14 cellular contexts compared by ENCODE assay signal in the genomic region with DNA sequence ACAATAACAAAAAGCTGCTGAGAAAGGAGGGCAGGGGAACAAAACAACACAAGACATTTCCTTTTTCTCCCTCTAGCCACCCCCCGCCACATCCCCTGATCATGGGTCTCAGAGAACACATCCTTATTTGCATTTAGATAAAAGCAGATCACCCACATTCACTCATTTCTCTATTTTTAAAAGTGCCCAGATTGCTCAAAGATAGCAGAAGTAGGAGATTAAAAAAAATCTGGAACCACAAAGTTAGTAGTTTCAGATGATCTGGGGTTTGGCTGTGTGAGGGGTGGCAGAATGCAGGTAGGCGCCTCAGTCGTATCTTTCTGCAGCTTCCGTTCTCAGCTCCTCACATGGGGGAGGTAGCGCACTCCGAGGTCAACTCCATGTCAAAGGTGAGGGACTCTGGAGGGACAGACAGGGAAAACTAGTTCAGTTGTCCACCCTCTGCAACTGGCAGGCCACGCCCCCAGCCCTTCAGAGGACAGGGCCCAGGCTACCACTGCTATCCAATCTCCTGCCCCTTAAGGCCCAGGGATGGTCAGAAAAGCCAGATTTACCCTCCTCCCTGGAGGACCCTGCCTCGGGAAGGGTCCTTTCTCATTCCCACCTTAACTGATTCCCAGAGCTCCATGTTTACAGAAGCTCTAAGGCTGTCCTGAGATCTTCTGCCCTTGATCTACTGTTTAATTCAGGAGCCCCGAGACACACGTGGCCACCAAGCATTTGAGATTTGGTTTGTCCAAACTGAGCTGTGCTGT. TPM values are rescaled to one million over a fixed set of nuclear protein-coding genes. Genes with fewer than 3 reads are reported as not detected.
DNase-seq lines count a peak whose midpoint lies in the region; ATAC-seq, FAIRE-seq and TF ChIP-seq lines count a peak whose summit lies in the region.
"Had no signal": no experiment of that assay in that cellular context is flagged by ENCODE, and none has a peak within 500 bp of the region (broad histone marks: within the 10 kb centered on the region; RNA-seq: fewer than 3 reads in every experiment).

No MANE protein-coding gene starts in this region.

- peak in 1 of 2 experiments; percentile 13; a peak in 1 of 4 replicates for TF ChIP-seq RAD21 in K562 (CRISPR knock-in tag; conservative IDR thresholded peaks at IDR 0.05 in 1 of 2, IDR thresholded peaks at IDR 0.05 in 1 of 2)

- H3K27ac ChIP-seq in K562 (ENCODE audit: extremely low read depth, low read depth, low read length), result peak overlapping the region; percentile 100
- peak overlapping the region in 5 of 59 donors; percentile 29 to 46 (median 33) for H3K27ac ChIP-seq in dorsolateral prefrontal cortex
- H3K27ac ChIP-seq in ascending aorta, result no peak overlapping the region
- H3K27ac ChIP-seq: C4-2B, parathyroid adenoma had no signal

- H3K4me1 ChIP-seq in K562 (replicated peaks in 1 of 2; ENCODE audit: control insufficient read depth in 2 of 2, insufficient read depth in 2 of 2, low read length in 2 of 2) (peaks cover 88 to 90% of the 10 kb centered on the region in 2 experiments), ascending aorta (peaks cover 0 to 17% of the 10 kb centered on the region in 2 donors)
- H3K4me1 ChIP-seq: parathyroid adenoma had no signal

- ATAC-seq in K562, result peak; percentile 16
- ATAC-seq: left ventricle myocardium superior had no signal

- H3K27me3 ChIP-seq in K562 (ENCODE audit: control insufficient read depth in 2 of 2, insufficient read depth in 2 of 2, low read length in 2 of 2) (no peaks in the 10 kb centered on the region), dorsolateral prefrontal cortex (no peaks in the 10 kb centered on the region), ascending aorta (no peaks in the 10 kb centered on the region)

- no peak overlapping the region for H3K4me3 ChIP-seq in K562
- H3K4me3 ChIP-seq in dorsolateral prefrontal cortex, result no peak overlapping the region
- no peak overlapping the region for H3K4me3 ChIP-seq in ascending aorta

- H4K20me1 ChIP-seq in K562 (replicated peaks; ENCODE audit: control insufficient read depth, insufficient read depth, low read length), result no peaks in the 10 kb centered on the region

- intact Hi-C loops in K562 (cut with micrococcal nuclease) (loop anchor here (5.0 to 10.0 kb wide), 2 partner anchors 91 to 293 kb away; a partner anchor contains a TSS), dorsolateral prefrontal cortex (cut with DNase I) (no loop called here), ascending aorta (cut with DNase I) (no loop called here)

- no TSS peak for BruUV-seq in K562 (replicated peaks; lab: Mats Ljungman, UMichigan)

- H3K9ac ChIP-seq in K562 (ENCODE audit: insufficient read depth in 1 of 2, low read depth in 2 of 2, low read length in 2 of 2), result peak overlapping the region; percentile 39 to 100
- H3K9ac ChIP-seq: parathyroid adenoma had no signal

- H3K9me3 ChIP-seq in K562 (replicated peaks; ENCODE audit: control insufficient read depth, insufficient read depth, low read depth, low read length) (no peaks in the 10 kb centered on the region), ascending aorta (no peaks in the 10 kb centered on the region)

- TF ChIP-seq CTCF in K562 (IDR thresholded peaks at IDR 0.05 in 2 of 3, conservative IDR thresholded peaks at IDR 0.05 in 1 of 3; ENCODE audit: insufficient read depth in 2 of 3, low read depth in 1 of 3, low read length in 3 of 3) (no peak), dorsolateral prefrontal cortex (IDR thresholded peaks at IDR 0.05 in 54 of 56, conservative IDR thresholded peaks at IDR 0.05 in 2 of 56; ENCODE audit: low read depth in 1 of 56, partially characterized antibody in 56 of 56) (no peak), ascending aorta (IDR thresholded peaks at IDR 0.05) (no peak)

- in situ Hi-C loops in K562 (cut with MboI), result no loop called here

- TF ChIP-seq EP300 in K562 (IDR thresholded peaks at IDR 0.05; ENCODE audit: low read length), result peak; percentile 90

- TF ChIP-seq POLR2A in K562 (conservative IDR thresholded peaks at IDR 0.05), result peak; percentile 50

- CTCF ChIA-PET in K562 (lab: Yijun Ruan, JAX; ENCODE audit: low intra/inter-chr PET ratio), result no interaction called here

- peak overlapping the region; percentile 69 for H3K4me2 ChIP-seq in K562 (ENCODE audit: insufficient read depth, low read length)

- FAIRE-seq in K562 (lab: Jason Lieb, UNC), result peak; percentile 88

- no peaks in the 10 kb centered on the region for H3K9me1 ChIP-seq in K562 (ENCODE audit: control insufficient read depth, insufficient read depth, low read length)

- POLR2A ChIA-PET in K562 (lab: Yijun Ruan, JAX), result interaction anchor here (0.7 to 2.4 kb wide), 9 partner anchors 14 to 212 kb away, joined by 3 to 8 read pairs (median 3); no protein-coding TSS in a partner anchor

- no peak overlapping the region for H2AFZ ChIP-seq in K562 (ENCODE audit: low read depth, low read length)
- H2AFZ ChIP-seq: parathyroid adenoma had no signal

- peaks cover 67% of the 10 kb centered on the region for H3K79me2 ChIP-seq in K562 (ENCODE audit: control insufficient read depth, insufficient read depth, low read length)
- H3K79me2 ChIP-seq: parathyroid adenoma had no signal

- peak; percentile 24 to 67 (median 51) for DNase-seq in stimulated activated naive CD4-positive, alpha-beta T cell (lab: John Stamatoyannopoulos, UW)
- DNase-seq in stimulated activated naive CD4-positive, alpha-beta T cell treated with Interleukin-2 at 50 U/mL for 16 hours (lab: John Stamatoyannopoulos, UW), result no peak
- DNase-seq in NAMALWA (ENCODE audit: low spot score) (peak; percentile 45), K562 (ENCODE audit: extremely low read depth in 1 of 4, low spot score in 3 of 4) (peak; percentile 74 to 96 (median 78)), GM03348 (ENCODE audit: low spot score) (no peak), dorsolateral prefrontal cortex (no peak), SIG-M5 treated with dmso at 0.1 percent for 504 hours (lab: John Stamatoyannopoulos, UW; ENCODE audit: unreplicated experiment) (no peak), ascending aorta (ENCODE audit: low spot score in 2 of 2) (no peak)
- DNase-seq: cortex of kidney; foreskin melanocyte; left ventricle myocardium superior; stimulated activated CD4-positive, alpha-beta T cell treated with anti-CD3 and anti-CD28 coated beads, Interleukin-4, amount 100 ng/mL, for 1 hour had no signal

- 10% methylated on average over 10 of the region's 10 CpGs for WGBS in K562 (ENCODE audit: insufficient coverage, low coverage, missing lambda C conversion rate)

- H3K36me3 ChIP-seq in K562 (ENCODE audit: control insufficient read depth, insufficient read depth, low read length) (peaks cover 74% of the 10 kb centered on the region), ascending aorta (peaks cover 49 to 88% of the 10 kb centered on the region in 2 donors)

RNA-seq across cellular contexts. Expression of a gene that starts 27.3 kb away (rescaled TPM):
- 251 and 757 TPM in 2 replicates for total RNA-seq in K562 (2011; cell fraction: chromatin; rRNA removed; ENCODE audit: low replicate concordance)
- 428 and 505 TPM in 2 replicates for total RNA-seq in K562 (2011; cell fraction: nucleolus; rRNA removed)
- total RNA-seq in K562 (2011; cell fraction: nucleoplasm; rRNA removed), result 262 and 311 TPM in 2 replicates
- total RNA-seq in K562 (2014; rRNA removed) (391 and 467 TPM in 2 replicates), K562 (2014; rRNA removed; fragmentation: Illumina TruSeq; extraction: Trizol) (156 and 174 TPM in 2 replicates), K562 (2015; rRNA removed; fragmentation: Illumina TruSeq; extraction: Trizol) (177 and 195 TPM in 2 replicates), K562 (2021) (377 and 414 TPM in 2 replicates), dorsolateral prefrontal cortex (10 to 100 TPM in 71 of 120 experiments, 1 to 10 TPM in 49; 4.4 to 25.7 (median 10.8) TPM), ascending aorta (105 TPM)
- polyA plus RNA-seq in K562 (2011; rRNA removed) (131 and 196 TPM in 2 replicates), K562 (2014; fragmentation: Illumina TruSeq; extraction: Trizol) (379 and 415 TPM in 2 replicates), K562 (2014; fragmentation: Nextera tagmentation; extraction: Ambion mirVana) (10 to 100 TPM; 79.9 to 81.8 TPM), K562 (2014; rRNA removed) (239 and 248 TPM in 2 replicates)
- polyA plus RNA-seq in K562 (2011; cell fraction: cytosol; rRNA removed), result 76.7 and 247 TPM in 2 replicates
- polyA plus RNA-seq in K562 (2011; cell fraction: nucleus; rRNA removed), result 268 and 853 TPM in 2 replicates
- polyA plus RNA-seq in K562 (2012), result 303 and 408 TPM in 2 replicates
- 114 and 250 TPM in 2 replicates for polyA minus RNA-seq in K562 (2011; rRNA and poly(A)+ RNA removed)
- 124 and 299 TPM in 2 replicates for polyA minus RNA-seq in K562 (2011; cell fraction: cytosol; rRNA and poly(A)+ RNA removed)
- polyA minus RNA-seq in K562 (2011; cell fraction: nucleus; rRNA and poly(A)+ RNA removed), result 105 and 217 TPM in 2 replicates

RNA-seq across cellular contexts. Expression of a gene that starts 39.4 kb away (rescaled TPM):
- total RNA-seq in K562 (2011; cell fraction: chromatin; rRNA removed; ENCODE audit: low replicate concordance), result 425 and 510 TPM in 2 replicates
- 258 and 266 TPM in 2 replicates for total RNA-seq in K562 (2011; cell fraction: nucleolus; rRNA removed)
- 265 and 278 TPM in 2 replicates for total RNA-seq in K562 (2011; cell fraction: nucleoplasm; rRNA removed)
- total RNA-seq in K562 (2014; rRNA removed) (92.4 and 113 TPM in 2 replicates), K562 (2014; rRNA removed; fragmentation: Illumina TruSeq; extraction: Trizol) (75.5 and 75.7 TPM in 2 replicates), K562 (2015; rRNA removed; fragmentation: Illumina TruSeq; extraction: Trizol) (63.5 and 65.2 TPM in 2 replicates), K562 (2021) (134 TPM in 2 replicates), dorsolateral prefrontal cortex (10 to 100 TPM; 45.7 to 81.6 (median 60.4) TPM), ascending aorta (80.6 TPM)
- polyA plus RNA-seq in K562 (2011; rRNA removed) (147 and 176 TPM in 2 replicates), K562 (2014; fragmentation: Illumina TruSeq; extraction: Trizol) (117 and 130 TPM in 2 replicates), K562 (2014; fragmentation: Nextera tagmentation; extraction: Ambion mirVana) (10 to 100 TPM; 20.8 to 23.5 TPM), K562 (2014; rRNA removed) (109 and 124 TPM in 2 replicates)
- polyA plus RNA-seq in K562 (2011; cell fraction: cytosol; rRNA removed), result 94.2 and 122 TPM in 2 replicates
- polyA plus RNA-seq in K562 (2011; cell fraction: nucleus; rRNA removed), result 190 and 298 TPM in 2 replicates
- 79.5 and 138 TPM in 2 replicates for polyA plus RNA-seq in K562 (2012)
- 101 and 127 TPM in 2 replicates for polyA minus RNA-seq in K562 (2011; rRNA and poly(A)+ RNA removed)
- polyA minus RNA-seq in K562 (2011; cell fraction: cytosol; rRNA and poly(A)+ RNA removed), result 79.7 and 81.7 TPM in 2 replicates
- 54.4 and 60.3 TPM in 2 replicates for polyA minus RNA-seq in K562 (2011; cell fraction: nucleus; rRNA and poly(A)+ RNA removed)

Comparison
In these comparisons a context has a peak if more than half of its experiments do, and no peak if none do; other contexts are left out.
1. DNase-seq: peak in stimulated activated naive CD4-positive, alpha-beta T cell (6 of 6), NAMALWA (single experiment) and K562 (4 of 4); none in stimulated activated naive CD4-positive, alpha-beta T cell treated with Interleukin-2 at 50 U/mL for 16 hours (single experiment), GM03348 (single experiment), dorsolateral prefrontal cortex (0 of 10), SIG-M5 treated with dmso at 0.1 percent for 504 hours (single experiment) and ascending aorta (0 of 2).